Comparison of ENCODE assay signal across 2 cellular contexts in genomic region chr21:15514073-15514946, GRCh38.
TF ChIP-seq lines count a peak whose summit lies in the region.

No MANE protein-coding gene starts in this region.

TF ChIP-seq in GM12878, 131 proteins besides CTCF, POLR2A, EP300 and RAD21 (continued from another document):
- TF ChIP-seq ATF2 (IDR thresholded peaks at IDR 0.05; ENCODE audit: low read length): peak; percentile 60; the same call in 1 of the 2 replicates
- peak; percentile 60 for TF ChIP-seq NFIC (IDR thresholded peaks at IDR 0.05; ENCODE audit: low read depth, low read length)
- peak; percentile 14; the same call in 1 of the 2 replicates for TF ChIP-seq ATF7 (IDR thresholded peaks at IDR 0.05; ENCODE audit: low read depth)
- TF ChIP-seq IRF4 (IDR thresholded peaks at IDR 0.05; ENCODE audit: low read depth, low read length): 0 out of 2 replicates have a peak, but pooled peaks have one; percentile 43
- TF ChIP-seq SPI1 (IDR thresholded peaks at IDR 0.05; ENCODE audit: borderline replicate concordance, insufficient read depth, low read depth, low read length): peak; percentile 71
- 0 out of 2 replicates have a peak, but pooled peaks have one; percentile 21 for TF ChIP-seq TCF12 (IDR thresholded peaks at IDR 0.05; ENCODE audit: low read depth, low read length)
- peak; percentile 29; the same call in 1 of the 3 replicates for TF ChIP-seq POU2F2 (IDR thresholded peaks at IDR 0.05; ENCODE audit: borderline replicate concordance, low read depth, low read length)
- TF ChIP-seq TCF7 (IDR thresholded peaks at IDR 0.05; ENCODE audit: borderline replicate concordance): peak; percentile 67; the same call in 1 of the 2 replicates
- no peak for TF ChIP-seq MEF2B (IDR thresholded peaks at IDR 0.05; ENCODE audit: partially characterized antibody, poor library complexity, severe bottlenecking)
- TF ChIP-seq RUNX3 (IDR thresholded peaks at IDR 0.05; ENCODE audit: low read length): peak; percentile 87
- TF ChIP-seq FOS (IDR thresholded peaks at IDR 0.05; ENCODE audit: borderline replicate concordance, extremely low read depth, insufficient read length): no peak
- TF ChIP-seq ETV6 (conservative IDR thresholded peaks at IDR 0.05 in 1 of 2, IDR thresholded peaks at IDR 0.05 in 1 of 2; ENCODE audit: borderline replicate concordance in 1 of 2, low read depth in 1 of 2): peak in 1 of 2 experiments; percentile 40; a peak in 1 of 4 replicates
- TF ChIP-seq USF2 (IDR thresholded peaks at IDR 0.05; ENCODE audit: borderline replicate concordance, low read depth, low read length): no peak
- TF ChIP-seq, protein P1, sequence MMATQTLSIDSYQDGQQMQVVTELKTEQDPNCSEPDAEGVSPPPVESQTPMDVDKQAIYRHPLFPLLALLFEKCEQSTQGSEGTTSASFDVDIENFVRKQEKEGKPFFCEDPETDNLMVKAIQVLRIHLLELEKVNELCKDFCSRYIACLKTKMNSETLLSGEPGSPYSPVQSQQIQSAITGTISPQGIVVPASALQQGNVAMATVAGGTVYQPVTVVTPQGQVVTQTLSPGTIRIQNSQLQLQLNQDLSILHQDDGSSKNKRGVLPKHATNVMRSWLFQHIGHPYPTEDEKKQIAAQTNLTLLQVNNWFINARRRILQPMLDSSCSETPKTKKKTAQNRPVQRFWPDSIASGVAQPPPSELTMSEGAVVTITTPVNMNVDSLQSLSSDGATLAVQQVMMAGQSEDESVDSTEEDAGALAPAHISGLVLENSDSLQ (IDR thresholded peaks at IDR 0.05): peak; percentile 27; the same call in 1 of the 2 replicates
- 0 out of 2 replicates have a peak, but pooled peaks have one; percentile 21 for TF ChIP-seq EED (IDR thresholded peaks at IDR 0.05; ENCODE audit: low read depth)
- 0 out of 2 replicates have a peak, but pooled peaks have one; percentile 44 for TF ChIP-seq FOXM1 (IDR thresholded peaks at IDR 0.05; ENCODE audit: low read depth, low read length)
- TF ChIP-seq IKZF2 (IDR thresholded peaks at IDR 0.05): peak in 1 of 2 experiments; percentile 21; a peak in 2 of 4 replicates
- TF ChIP-seq CREM (IDR thresholded peaks at IDR 0.05; ENCODE audit: low read depth): peak; percentile 33; the same call in 1 of the 2 replicates
- TF ChIP-seq MXI1 (IDR thresholded peaks at IDR 0.05; ENCODE audit: low read depth, low read length): 0 out of 2 replicates have a peak, but pooled peaks have one; percentile 35

TF ChIP-seq in WTC11, 78 proteins besides CTCF, POLR2A, EP300 and RAD21 (continued from another document):
- TF ChIP-seq, protein P2, sequence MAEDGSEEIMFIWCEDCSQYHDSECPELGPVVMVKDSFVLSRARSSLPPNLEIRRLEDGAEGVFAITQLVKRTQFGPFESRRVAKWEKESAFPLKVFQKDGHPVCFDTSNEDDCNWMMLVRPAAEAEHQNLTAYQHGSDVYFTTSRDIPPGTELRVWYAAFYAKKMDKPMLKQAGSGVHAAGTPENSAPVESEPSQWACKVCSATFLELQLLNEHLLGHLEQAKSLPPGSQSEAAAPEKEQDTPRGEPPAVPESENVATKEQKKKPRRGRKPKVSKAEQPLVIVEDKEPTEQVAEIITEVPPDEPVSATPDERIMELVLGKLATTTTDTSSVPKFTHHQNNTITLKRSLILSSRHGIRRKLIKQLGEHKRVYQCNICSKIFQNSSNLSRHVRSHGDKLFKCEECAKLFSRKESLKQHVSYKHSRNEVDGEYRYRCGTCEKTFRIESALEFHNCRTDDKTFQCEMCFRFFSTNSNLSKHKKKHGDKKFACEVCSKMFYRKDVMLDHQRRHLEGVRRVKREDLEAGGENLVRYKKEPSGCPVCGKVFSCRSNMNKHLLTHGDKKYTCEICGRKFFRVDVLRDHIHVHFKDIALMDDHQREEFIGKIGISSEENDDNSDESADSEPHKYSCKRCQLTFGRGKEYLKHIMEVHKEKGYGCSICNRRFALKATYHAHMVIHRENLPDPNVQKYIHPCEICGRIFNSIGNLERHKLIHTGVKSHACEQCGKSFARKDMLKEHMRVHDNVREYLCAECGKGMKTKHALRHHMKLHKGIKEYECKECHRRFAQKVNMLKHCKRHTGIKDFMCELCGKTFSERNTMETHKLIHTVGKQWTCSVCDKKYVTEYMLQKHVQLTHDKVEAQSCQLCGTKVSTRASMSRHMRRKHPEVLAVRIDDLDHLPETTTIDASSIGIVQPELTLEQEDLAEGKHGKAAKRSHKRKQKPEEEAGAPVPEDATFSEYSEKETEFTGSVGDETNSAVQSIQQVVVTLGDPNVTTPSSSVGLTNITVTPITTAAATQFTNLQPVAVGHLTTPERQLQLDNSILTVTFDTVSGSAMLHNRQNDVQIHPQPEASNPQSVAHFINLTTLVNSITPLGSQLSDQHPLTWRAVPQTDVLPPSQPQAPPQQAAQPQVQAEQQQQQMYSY (CRISPR knock-in tag; IDR thresholded peaks at IDR 0.05): no peak
- TF ChIP-seq ZMAT4 (CRISPR knock-in tag; IDR thresholded peaks at IDR 0.05): no peak
- no peak for TF ChIP-seq SP1 (CRISPR knock-in tag; conservative IDR thresholded peaks at IDR 0.05)
- no peak for TF ChIP-seq FOXP1 (CRISPR knock-in tag; IDR thresholded peaks at IDR 0.05; ENCODE audit: borderline replicate concordance)
- TF ChIP-seq NR1H2 (CRISPR knock-in tag; IDR thresholded peaks at IDR 0.05): no peak
- no peak for TF ChIP-seq NR3C1 (CRISPR knock-in tag; conservative IDR thresholded peaks at IDR 0.05; ENCODE audit: low read depth)
- no peak for TF ChIP-seq KAT7 (CRISPR knock-in tag; IDR thresholded peaks at IDR 0.05; ENCODE audit: borderline replicate concordance)
- TF ChIP-seq TP53 (CRISPR knock-in tag; IDR thresholded peaks at IDR 0.05): no peak
- TF ChIP-seq ATF2 (CRISPR knock-in tag; IDR thresholded peaks at IDR 0.05; ENCODE audit: borderline replicate concordance, low read depth): no peak
- TF ChIP-seq, protein P3, sequence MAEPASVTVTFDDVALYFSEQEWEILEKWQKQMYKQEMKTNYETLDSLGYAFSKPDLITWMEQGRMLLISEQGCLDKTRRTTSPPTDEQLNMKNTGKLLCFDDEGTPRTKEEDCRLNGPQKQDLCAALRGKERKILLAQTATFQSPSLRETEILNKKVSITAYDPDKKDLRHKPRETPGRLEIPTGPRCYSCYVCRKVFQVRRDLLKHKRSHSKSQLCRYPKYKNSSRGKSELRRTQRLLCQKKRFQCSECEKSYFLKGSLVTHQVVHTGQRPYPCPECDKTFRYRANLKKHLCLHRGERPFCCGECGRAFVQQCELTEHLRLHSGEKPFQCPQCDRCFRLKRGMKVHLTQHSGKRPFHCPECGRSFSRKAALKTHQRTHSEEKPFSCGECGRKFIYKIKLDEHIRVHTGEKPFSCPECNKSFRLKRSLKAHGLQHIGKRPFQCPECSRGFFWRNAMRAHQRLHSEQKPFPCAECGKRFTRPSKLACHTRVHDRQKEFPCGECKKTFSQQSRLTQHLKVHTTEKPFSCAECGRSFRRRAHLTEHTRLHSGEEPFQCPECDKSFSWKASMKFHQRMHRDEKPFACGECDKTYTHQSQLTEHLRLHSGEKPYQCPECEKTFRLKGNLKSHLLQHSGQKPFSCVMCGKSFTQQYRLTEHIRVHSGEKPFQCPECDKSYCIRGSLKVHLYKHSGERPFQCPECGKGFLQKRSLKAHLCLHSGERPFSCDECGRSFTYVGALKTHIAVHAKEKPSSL (CRISPR knock-in tag; conservative IDR thresholded peaks at IDR 0.05): no peak
- no peak for TF ChIP-seq ZNF396 (CRISPR knock-in tag; IDR thresholded peaks at IDR 0.05; ENCODE audit: borderline replicate concordance)
- TF ChIP-seq, protein P4, sequence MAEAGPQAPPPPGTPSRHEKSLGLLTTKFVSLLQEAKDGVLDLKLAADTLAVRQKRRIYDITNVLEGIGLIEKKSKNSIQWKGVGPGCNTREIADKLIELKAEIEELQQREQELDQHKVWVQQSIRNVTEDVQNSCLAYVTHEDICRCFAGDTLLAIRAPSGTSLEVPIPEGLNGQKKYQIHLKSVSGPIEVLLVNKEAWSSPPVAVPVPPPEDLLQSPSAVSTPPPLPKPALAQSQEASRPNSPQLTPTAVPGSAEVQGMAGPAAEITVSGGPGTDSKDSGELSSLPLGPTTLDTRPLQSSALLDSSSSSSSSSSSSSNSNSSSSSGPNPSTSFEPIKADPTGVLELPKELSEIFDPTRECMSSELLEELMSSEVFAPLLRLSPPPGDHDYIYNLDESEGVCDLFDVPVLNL (CRISPR knock-in tag; IDR thresholded peaks at IDR 0.05; ENCODE audit: borderline replicate concordance, low read depth): no peak
- TF ChIP-seq, protein P5, sequence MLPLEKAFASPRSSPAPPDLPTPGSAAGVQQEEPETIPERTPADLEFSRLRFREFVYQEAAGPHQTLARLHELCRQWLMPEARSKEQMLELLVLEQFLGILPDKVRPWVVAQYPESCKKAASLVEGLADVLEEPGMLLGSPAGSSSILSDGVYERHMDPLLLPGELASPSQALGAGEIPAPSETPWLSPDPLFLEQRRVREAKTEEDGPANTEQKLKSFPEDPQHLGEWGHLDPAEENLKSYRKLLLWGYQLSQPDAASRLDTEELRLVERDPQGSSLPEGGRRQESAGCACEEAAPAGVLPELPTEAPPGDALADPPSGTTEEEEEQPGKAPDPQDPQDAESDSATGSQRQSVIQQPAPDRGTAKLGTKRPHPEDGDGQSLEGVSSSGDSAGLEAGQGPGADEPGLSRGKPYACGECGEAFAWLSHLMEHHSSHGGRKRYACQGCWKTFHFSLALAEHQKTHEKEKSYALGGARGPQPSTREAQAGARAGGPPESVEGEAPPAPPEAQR (CRISPR knock-in tag; IDR thresholded peaks at IDR 0.05): no peak
- TF ChIP-seq NR2C2 (CRISPR knock-in tag; IDR thresholded peaks at IDR 0.05): no peak
- TF ChIP-seq ZNF138 (CRISPR knock-in tag; conservative IDR thresholded peaks at IDR 0.05): no peak
TF ChIP-seq in WTC11: peak in this region for 0.
